Comparison of ENCODE assay signal across 7 cellular contexts in genomic region chr16:48123104-48123788, GRCh38. TPM values are rescaled to one million over a fixed set of nuclear protein-coding genes. Genes with fewer than 3 reads are reported as not detected.
DNase-seq lines count a peak whose midpoint lies in the region; ATAC-seq and TF ChIP-seq lines count a peak whose summit lies in the region.

No MANE protein-coding gene starts in this region.

- H3K9me3 ChIP-seq in neural progenitor cell (ENCODE audit: low read depth) (no peaks in the 10 kb centered on the region), Peyer's patch (no peaks in the 10 kb centered on the region)

- H2AFZ ChIP-seq in neural progenitor cell (replicated peaks) = no peak overlapping the region

- no peak overlapping the region for H3K4me3 Mint-ChIP-seq in activated naive CD8-positive, alpha-beta T cell treated with anti-CD3 and anti-CD28 coated beads for 36 hours
- H3K4me3 Mint-ChIP-seq in neural progenitor cell = no peak overlapping the region

- no peaks in the 10 kb centered on the region for H3K79me2 ChIP-seq in neural progenitor cell (ENCODE audit: low read depth)

- ATAC-seq in GM18870 (IDR thresholded peaks at IDR 0.05; ENCODE audit: unreplicated experiment) (peak; percentile 68), HG03565 (IDR thresholded peaks at IDR 0.05; ENCODE audit: unreplicated experiment) (peak; percentile 82), GM21528 (IDR thresholded peaks at IDR 0.05; ENCODE audit: low FRiP score, unreplicated experiment) (no peak)

- H3K36me3 ChIP-seq in neural progenitor cell (no peaks in the 10 kb centered on the region), Peyer's patch (no peaks in the 10 kb centered on the region)

- no peaks in the 10 kb centered on the region for H4K20me1 ChIP-seq in neural progenitor cell (ENCODE audit: low read depth)

- no peak overlapping the region for H3K27ac ChIP-seq in neural progenitor cell
- H3K27ac ChIP-seq in Peyer's patch = no peak overlapping the region

- H3K4me1 ChIP-seq in neural progenitor cell = no peaks in the 10 kb centered on the region
- no peaks in the 10 kb centered on the region for H3K4me1 ChIP-seq in Peyer's patch

- TF ChIP-seq POLR2A in Peyer's patch (IDR thresholded peaks at IDR 0.05) = no peak

- no peak overlapping the region for H3K4me3 ChIP-seq in neural progenitor cell
- H3K4me3 ChIP-seq in Peyer's patch = no peak overlapping the region

- peak; percentile 19 for DNase-seq in activated naive CD8-positive, alpha-beta T cell treated with anti-CD3 and anti-CD28 coated beads for 36 hours
- DNase-seq in neural progenitor cell (ENCODE audit: low spot score) (no peak), Peyer's patch (no peak), NCI-H1930 (lab: John Stamatoyannopoulos, UW) (no peak)

- no peak overlapping the region for H3K9ac ChIP-seq in neural progenitor cell

- no peaks in the 10 kb centered on the region for H3F3A ChIP-seq in neural progenitor cell (ENCODE audit: low read depth)

- no peaks in the 10 kb centered on the region for H3K9me3 Mint-ChIP-seq in activated naive CD8-positive, alpha-beta T cell treated with anti-CD3 and anti-CD28 coated beads for 36 hours
- H3K9me3 Mint-ChIP-seq in neural progenitor cell = no peaks in the 10 kb centered on the region

- H3K4me1 Mint-ChIP-seq in activated naive CD8-positive, alpha-beta T cell treated with anti-CD3 and anti-CD28 coated beads for 36 hours = peaks cover 7% of the 10 kb centered on the region
- H3K4me1 Mint-ChIP-seq in neural progenitor cell = peaks cover 23% of the 10 kb centered on the region

- H3K27ac Mint-ChIP-seq in activated naive CD8-positive, alpha-beta T cell treated with anti-CD3 and anti-CD28 coated beads for 36 hours = no peak overlapping the region
- H3K27ac Mint-ChIP-seq in neural progenitor cell = peak overlapping the region; percentile 60

- H3K27me3 ChIP-seq in neural progenitor cell (no peaks in the 10 kb centered on the region), Peyer's patch (no peaks in the 10 kb centered on the region)

- no peaks in the 10 kb centered on the region for H3K27me3 Mint-ChIP-seq in activated naive CD8-positive, alpha-beta T cell treated with anti-CD3 and anti-CD28 coated beads for 36 hours
- H3K27me3 Mint-ChIP-seq in neural progenitor cell (ENCODE audit: insufficient read depth, low read depth) = peaks cover 2% of the 10 kb centered on the region

- H3K36me3 Mint-ChIP-seq in activated naive CD8-positive, alpha-beta T cell treated with anti-CD3 and anti-CD28 coated beads for 36 hours = no peaks in the 10 kb centered on the region
- no peaks in the 10 kb centered on the region for H3K36me3 Mint-ChIP-seq in neural progenitor cell

- TF ChIP-seq CTCF in neural progenitor cell (IDR thresholded peaks at IDR 0.05) (no peak), Peyer's patch (IDR thresholded peaks at IDR 0.05) (no peak)

- H3K4me2 ChIP-seq in neural progenitor cell = no peak overlapping the region

RNA-seq across cellular contexts. Expression of gene ABCC12, which starts 32.5 kb away (rescaled TPM):
- not detected for total RNA-seq in activated naive CD8-positive, alpha-beta T cell treated with anti-CD3 and anti-CD28 coated beads for 36 hours
- 0.06 and 0.12 TPM in 2 replicates for total RNA-seq in neural progenitor cell (ENCODE audit: low replicate concordance)
- total RNA-seq in Peyer's patch = not detected
